10 cellular contexts compared by ENCODE assay signal in genomic region chr19:44750713-44751112, GRCh38. TPM values are rescaled to one million over a fixed set of nuclear protein-coding genes. Genes with fewer than 3 reads are reported as not detected.
A peak's percentile ranks its signal among the peaks of the same experiment; 100 is the strongest.
DNase-seq lines count a peak whose midpoint lies in the region; ATAC-seq and TF ChIP-seq lines count a peak whose summit lies in the region.
"Had no signal": no experiment of that assay in that cellular context is flagged by ENCODE, and none has a peak within 500 bp of the region (broad histone marks: within the 10 kb centered on the region; RNA-seq: fewer than 3 reads in every experiment).

No MANE protein-coding gene starts in this region.

- DNase-seq in activated naive CD4-positive, alpha-beta T cell treated with anti-CD3 and anti-CD28 coated beads, Interleukin-2, amount 10 ng/mL, durations not matched to agents 7 days and 5 days, result no peak
- no peak for DNase-seq in activated naive CD4-positive, alpha-beta T cell treated with anti-CD3 and anti-CD28 coated beads, Interleukin-2, amount 50 U/mL, for 72 hours (ENCODE audit: low spot score in 2 of 2)
- DNase-seq in right lobe of liver (no peak), thyroid gland (no peak), nephron progenitor cell (no peak)
- DNase-seq: amniotic stem cell, NCI-H1436 had no signal

- TF ChIP-seq CTCF in right lobe of liver (IDR thresholded peaks at IDR 0.05) (no peak), thyroid gland (IDR thresholded peaks at IDR 0.05) (no peak), nephron progenitor cell (IDR thresholded peaks at IDR 0.05) (no peak)

- TF ChIP-seq POLR2A in right lobe of liver (IDR thresholded peaks at IDR 0.05), result no peak
- no peak for TF ChIP-seq POLR2A in thyroid gland (IDR thresholded peaks at IDR 0.05)

- intact Hi-C loops in right lobe of liver (cut with DNase I), result loop anchor here in 1 of 2 donors (10.0 kb wide), 1 partner anchor 66 kb away; no protein-coding TSS in a partner anchor
- intact Hi-C loops in thyroid gland (cut with DNase I), result no loop called here

- H3K27ac Mint-ChIP-seq in activated naive CD4-positive, alpha-beta T cell treated with anti-CD3 and anti-CD28 coated beads, Interleukin-2, amount 10 ng/mL, durations not matched to agents 7 days and 5 days, result no peak overlapping the region
- peak overlapping the region in 1 of 2 donors; percentile 98 for H3K27ac Mint-ChIP-seq in activated naive CD4-positive, alpha-beta T cell treated with anti-CD3 and anti-CD28 coated beads, Interleukin-2, amount 50 U/mL, for 72 hours
- H3K27ac Mint-ChIP-seq in activated T-helper 17 cell treated with anti-CD3 and anti-CD28 coated beads, Interleukin-2, amount 50 U/mL, for 72 hours, result peak overlapping the region; percentile 91
- no peak overlapping the region for H3K27ac Mint-ChIP-seq in nephron progenitor cell

- H3K27ac ChIP-seq in right lobe of liver (peak overlapping the region; percentile 32 to 98 (median 97)), thyroid gland (peak overlapping the region in 2 of 3 donors; percentile 89)

- peaks cover 43% of the 10 kb centered on the region for H3K36me3 Mint-ChIP-seq in activated naive CD4-positive, alpha-beta T cell treated with anti-CD3 and anti-CD28 coated beads, Interleukin-2, amount 10 ng/mL, durations not matched to agents 7 days and 5 days
- peaks cover 52 to 59% of the 10 kb centered on the region in 2 donors for H3K36me3 Mint-ChIP-seq in activated naive CD4-positive, alpha-beta T cell treated with anti-CD3 and anti-CD28 coated beads, Interleukin-2, amount 50 U/mL, for 72 hours
- H3K36me3 Mint-ChIP-seq in activated T-helper 17 cell treated with anti-CD3 and anti-CD28 coated beads, Interleukin-2, amount 50 U/mL, for 72 hours (ENCODE audit: low read depth), result peaks cover 76% of the 10 kb centered on the region
- H3K36me3 Mint-ChIP-seq in nephron progenitor cell (ENCODE audit: low read depth), result no peaks in the 10 kb centered on the region

- H3K27me3 Mint-ChIP-seq in activated naive CD4-positive, alpha-beta T cell treated with anti-CD3 and anti-CD28 coated beads, Interleukin-2, amount 10 ng/mL, durations not matched to agents 7 days and 5 days, result peaks cover 26% of the 10 kb centered on the region
- no peaks in the 10 kb centered on the region for H3K27me3 Mint-ChIP-seq in activated T-helper 17 cell treated with anti-CD3 and anti-CD28 coated beads, Interleukin-2, amount 50 U/mL, for 72 hours
- H3K27me3 Mint-ChIP-seq in nephron progenitor cell (ENCODE audit: low read depth, poor library complexity), result peaks cover 96% of the 10 kb centered on the region

- H3K9me3 ChIP-seq in right lobe of liver (no peaks in the 10 kb centered on the region), thyroid gland (no peaks in the 10 kb centered on the region)

- peaks cover 84% of the 10 kb centered on the region for H3K4me1 Mint-ChIP-seq in activated naive CD4-positive, alpha-beta T cell treated with anti-CD3 and anti-CD28 coated beads, Interleukin-2, amount 10 ng/mL, durations not matched to agents 7 days and 5 days
- H3K4me1 Mint-ChIP-seq in activated T-helper 17 cell treated with anti-CD3 and anti-CD28 coated beads, Interleukin-2, amount 50 U/mL, for 72 hours, result peaks cover 29% of the 10 kb centered on the region
- peaks cover 47% of the 10 kb centered on the region for H3K4me1 Mint-ChIP-seq in nephron progenitor cell

- H3K4me3 ChIP-seq in right lobe of liver (peak overlapping the region; percentile 72 to 87 (median 84)), thyroid gland (replicated peaks in 1 of 3) (peak overlapping the region in 1 of 3 donors; percentile 47)

- peak overlapping the region; percentile 91 for H3K4me3 Mint-ChIP-seq in activated naive CD4-positive, alpha-beta T cell treated with anti-CD3 and anti-CD28 coated beads, Interleukin-2, amount 10 ng/mL, durations not matched to agents 7 days and 5 days
- peak overlapping the region; percentile 99 for H3K4me3 Mint-ChIP-seq in activated T-helper 17 cell treated with anti-CD3 and anti-CD28 coated beads, Interleukin-2, amount 50 U/mL, for 72 hours
- no peak overlapping the region for H3K4me3 Mint-ChIP-seq in nephron progenitor cell

- H3K36me3 ChIP-seq in right lobe of liver (peaks cover 0 to 21% (median 5%) of the 10 kb centered on the region in 4 donors), thyroid gland (peaks cover 2 to 13% of the 10 kb centered on the region in 2 donors)

- peaks cover 0 to 64% (median 22%) of the 10 kb centered on the region in 4 donors for H3K4me1 ChIP-seq in right lobe of liver
- H3K4me1 ChIP-seq in thyroid gland, result peaks cover 48 to 69% of the 10 kb centered on the region in 2 donors

- no peak for ATAC-seq in activated naive CD4-positive, alpha-beta T cell treated with anti-CD3 and anti-CD28 coated beads, Interleukin-2, amount 50 U/mL, for 72 hours
- no peak for ATAC-seq in activated T-helper 17 cell treated with anti-CD3 and anti-CD28 coated beads, Interleukin-2, amount 50 U/mL, for 72 hours (replicated peaks)
- ATAC-seq in right lobe of liver, result no peak
- no peak for ATAC-seq in GM21786 (IDR thresholded peaks at IDR 0.05; ENCODE audit: unreplicated experiment)
- no peak for ATAC-seq in HG02884 (IDR thresholded peaks at IDR 0.05; ENCODE audit: unreplicated experiment)

- 16% methylated on average over 3 of the region's 3 CpGs for WGBS in right lobe of liver (ENCODE audit: insufficient coverage, low coverage, low lambda C conversion rate, missing lambda C conversion rate)
- WGBS in thyroid gland, 2 donors, result 71 to 72% methylated on average over 3 of the region's 3 CpGs

- no peaks in the 10 kb centered on the region for H3K9me3 Mint-ChIP-seq in activated naive CD4-positive, alpha-beta T cell treated with anti-CD3 and anti-CD28 coated beads, Interleukin-2, amount 10 ng/mL, durations not matched to agents 7 days and 5 days
- no peaks in the 10 kb centered on the region for H3K9me3 Mint-ChIP-seq in activated naive CD4-positive, alpha-beta T cell treated with anti-CD3 and anti-CD28 coated beads, Interleukin-2, amount 50 U/mL, for 72 hours
- no peaks in the 10 kb centered on the region for H3K9me3 Mint-ChIP-seq in activated T-helper 17 cell treated with anti-CD3 and anti-CD28 coated beads, Interleukin-2, amount 50 U/mL, for 72 hours
- H3K9me3 Mint-ChIP-seq in nephron progenitor cell, result no peaks in the 10 kb centered on the region

- CTCF ChIA-PET in activated naive CD4-positive, alpha-beta T cell treated with anti-CD3 and anti-CD28 coated beads, Interleukin-2, amount 10 ng/mL, durations not matched to agents 7 days and 5 days (lab: Charles Lee), result interaction anchor here (1.8 to 1.9 kb wide), 2 partner anchors 20 to 26 kb away, joined by 10 to 15 read pairs; no protein-coding TSS in a partner anchor

- H3K27me3 ChIP-seq in right lobe of liver (no peaks in the 10 kb centered on the region), thyroid gland (no peaks in the 10 kb centered on the region)

RNA-seq across cellular contexts. Expression of gene BCL3, which starts 2.2 kb away (rescaled TPM):
- 100 to 1,000 TPM in 1 of 2 donors, 10 to 100 TPM in 1; 83.8 to 124 TPM for total RNA-seq in activated naive CD4-positive, alpha-beta T cell treated with anti-CD3 and anti-CD28 coated beads, Interleukin-2, amount 50 U/mL, for 72 hours
- total RNA-seq in activated T-helper 17 cell treated with anti-CD3 and anti-CD28 coated beads, Interleukin-2, amount 50 U/mL, for 72 hours, result 10 to 100 TPM; 79.0 to 86.3 TPM
- total RNA-seq in right lobe of liver (10 to 100 TPM; 24.1 to 95.6 (median 31.3) TPM), thyroid gland (10 to 100 TPM; 12.4 to 56.2 (median 16.8) TPM)

RNA-seq across cellular contexts. Expression of gene CBLC, which starts 27.0 kb away (rescaled TPM):
- not detected for total RNA-seq in activated naive CD4-positive, alpha-beta T cell treated with anti-CD3 and anti-CD28 coated beads, Interleukin-2, amount 50 U/mL, for 72 hours
- total RNA-seq in activated T-helper 17 cell treated with anti-CD3 and anti-CD28 coated beads, Interleukin-2, amount 50 U/mL, for 72 hours, result not detected
- total RNA-seq in right lobe of liver, result 10 to 100 TPM in 5 of 6 experiments, 1 to 10 TPM in 1; 9.8 to 19.4 (median 15.6) TPM
- total RNA-seq in thyroid gland, result 1 to 10 TPM; 2.0 to 5.6 (median 3.1) TPM

RNA-seq across cellular contexts. Expression of gene CEACAM16, which starts 51.8 kb away (rescaled TPM):
- total RNA-seq in activated naive CD4-positive, alpha-beta T cell treated with anti-CD3 and anti-CD28 coated beads, Interleukin-2, amount 50 U/mL, for 72 hours, result not detected
- total RNA-seq in activated T-helper 17 cell treated with anti-CD3 and anti-CD28 coated beads, Interleukin-2, amount 50 U/mL, for 72 hours, result not detected
- total RNA-seq in right lobe of liver (not detected), thyroid gland (under 1 TPM in 1 of 4 donors, not detected in 3; 0.40 TPM)

RNA-seq across cellular contexts. Expression of gene BCAM, which starts 58.2 kb away (rescaled TPM):
- under 1 TPM in 1 of 2 donors, not detected in 1; 0.31 TPM for total RNA-seq in activated naive CD4-positive, alpha-beta T cell treated with anti-CD3 and anti-CD28 coated beads, Interleukin-2, amount 50 U/mL, for 72 hours
- not detected for total RNA-seq in activated T-helper 17 cell treated with anti-CD3 and anti-CD28 coated beads, Interleukin-2, amount 50 U/mL, for 72 hours
- total RNA-seq in right lobe of liver, result 10 to 100 TPM; 26.5 to 48.3 (median 32.7) TPM
- 100 to 1,000 TPM; 156 to 391 (median 285) TPM for total RNA-seq in thyroid gland
